20 cellular contexts compared by ENCODE assay signal in genomic region chr9:116468369-116468768, GRCh38.
DNase-seq lines count a peak whose midpoint lies in the region; ATAC-seq, FAIRE-seq and TF ChIP-seq lines count a peak whose summit lies in the region.
"Had no signal": no experiment of that assay in that cellular context is flagged by ENCODE, and none has a peak within 500 bp of the region (broad histone marks: within the 10 kb centered on the region; RNA-seq: fewer than 3 reads in every experiment).

No MANE protein-coding gene starts in this region.

- peak overlapping the region; percentile 4 for H3K4me2 ChIP-seq in neural progenitor cell

- peaks cover 14% of the 10 kb centered on the region for H3K27me3 Mint-ChIP-seq in endodermal cell (ENCODE audit: insufficient read depth)
- H3K27me3 Mint-ChIP-seq in neural progenitor cell (ENCODE audit: insufficient read depth, low read depth) = peaks cover 4% of the 10 kb centered on the region
- H3K27me3 Mint-ChIP-seq: CD4-positive, CD25-positive, alpha-beta regulatory T cell; CD8-positive, alpha-beta memory T cell had no signal

- no peaks in the 10 kb centered on the region for H3K9me3 ChIP-seq in WERI-Rb-1 (ENCODE audit: severe bottlenecking)
- no peaks in the 10 kb centered on the region for H3K9me3 ChIP-seq in endodermal cell (ENCODE audit: control insufficient read depth, low read length)
- no peaks in the 10 kb centered on the region for H3K9me3 ChIP-seq in neural progenitor cell (ENCODE audit: low read depth)
- H3K9me3 ChIP-seq: BE2C, Caco-2 had no signal

- no peak overlapping the region for H3K4me3 ChIP-seq in WERI-Rb-1 (ENCODE audit: low read depth, low read length)
- no peak overlapping the region for H3K4me3 ChIP-seq in endodermal cell (ENCODE audit: low read length)
- H3K4me3 ChIP-seq in neural progenitor cell = no peak overlapping the region
- H3K4me3 ChIP-seq in coronary artery = no peak overlapping the region
- H3K4me3 ChIP-seq: GM23248 had no signal

- peaks cover 37% of the 10 kb centered on the region for H3K4me1 ChIP-seq in endodermal cell (ENCODE audit: control insufficient read depth, insufficient read depth, low read length)
- peaks cover 50% of the 10 kb centered on the region for H3K4me1 ChIP-seq in neural progenitor cell
- H3K4me1 ChIP-seq: BE2C had no signal

- H3K27me3 ChIP-seq in WERI-Rb-1 (ENCODE audit: insufficient read depth, low read depth, severe bottlenecking) (no peaks in the 10 kb centered on the region), endodermal cell (ENCODE audit: control insufficient read depth, insufficient read depth, low read length, poor library complexity, severe bottlenecking) (no peaks in the 10 kb centered on the region), neural progenitor cell (no peaks in the 10 kb centered on the region)
- H3K27me3 ChIP-seq: BE2C had no signal

- TF ChIP-seq CTCF in WERI-Rb-1 (IDR thresholded peaks at IDR 0.05; ENCODE audit: low read depth, low read length) = no peak
- TF ChIP-seq CTCF in endodermal cell (conservative IDR thresholded peaks at IDR 0.05) = no peak
- TF ChIP-seq CTCF in neural progenitor cell (IDR thresholded peaks at IDR 0.05) = no peak
- no peak for TF ChIP-seq CTCF in coronary artery (IDR thresholded peaks at IDR 0.05)

- H3K4me1 Mint-ChIP-seq in endodermal cell (peaks cover 71% of the 10 kb centered on the region), neural progenitor cell (peaks cover 74% of the 10 kb centered on the region)
- H3K4me1 Mint-ChIP-seq: CD4-positive, CD25-positive, alpha-beta regulatory T cell; CD8-positive, alpha-beta memory T cell had no signal

- TF ChIP-seq POLR2A in H54 (IDR thresholded peaks at IDR 0.05; ENCODE audit: low read depth, low read length) = no peak

- ATAC-seq in GM19463 (IDR thresholded peaks at IDR 0.05; ENCODE audit: unreplicated experiment) = no peak

- H3K36me3 ChIP-seq in WERI-Rb-1 (no peaks in the 10 kb centered on the region; the same call in none of the 2 replicates), endodermal cell (ENCODE audit: control insufficient read depth, insufficient read depth, low read length) (no peaks in the 10 kb centered on the region), neural progenitor cell (no peaks in the 10 kb centered on the region)
- H3K36me3 ChIP-seq: BE2C had no signal

- intact Hi-C loops in posterior cingulate gyrus (cut with DNase I) = no loop called here

- H3K27ac ChIP-seq in WERI-Rb-1 (no peak overlapping the region), endodermal cell (ENCODE audit: low read depth, low read length) (no peak overlapping the region), neural progenitor cell (no peak overlapping the region), coronary artery (no peak overlapping the region)
- H3K27ac ChIP-seq: GM23248, HL-60 had no signal

- H3K9ac ChIP-seq in endodermal cell (ENCODE audit: extremely low read depth, low read length, poor library complexity, severe bottlenecking) = no peak overlapping the region
- no peak overlapping the region for H3K9ac ChIP-seq in neural progenitor cell
- H3K9ac ChIP-seq: GM23248 had no signal

- WGBS in endodermal cell (ENCODE audit: insufficient coverage in 1 of 2, insufficient read length in 1 of 2), 2 experiments = 15 to 64% methylated on average over 1 of the region's 1 CpG

- H3K79me2 ChIP-seq in neural progenitor cell (ENCODE audit: low read depth) = no peaks in the 10 kb centered on the region

- H3K9me3 Mint-ChIP-seq in endodermal cell = no peaks in the 10 kb centered on the region
- no peaks in the 10 kb centered on the region for H3K9me3 Mint-ChIP-seq in neural progenitor cell
- H3K9me3 Mint-ChIP-seq: CD4-positive, CD25-positive, alpha-beta regulatory T cell; CD8-positive, alpha-beta memory T cell had no signal

- H3F3A ChIP-seq in neural progenitor cell (ENCODE audit: low read depth) = peaks cover 21% of the 10 kb centered on the region

- H4K20me1 ChIP-seq in neural progenitor cell (ENCODE audit: low read depth) = peaks cover 4% of the 10 kb centered on the region

- FAIRE-seq in H54 (lab: Jason Lieb, UNC) = peak; percentile 6
- FAIRE-seq: D721Med, G401.6, GM12891, GM19239 had no signal

- H3K36me3 Mint-ChIP-seq in endodermal cell (ENCODE audit: low read depth) = no peaks in the 10 kb centered on the region
- H3K36me3 Mint-ChIP-seq in neural progenitor cell = peaks cover 5% of the 10 kb centered on the region

- H3K4me3 Mint-ChIP-seq in endodermal cell = no peak overlapping the region
- no peak overlapping the region for H3K4me3 Mint-ChIP-seq in neural progenitor cell
- H3K4me3 Mint-ChIP-seq: CD4-positive, CD25-positive, alpha-beta regulatory T cell; CD8-positive, alpha-beta memory T cell had no signal

- H3K27ac Mint-ChIP-seq in endodermal cell (no peak overlapping the region), neural progenitor cell (no peak overlapping the region)
- H3K27ac Mint-ChIP-seq: CD4-positive, CD25-positive, alpha-beta regulatory T cell; CD8-positive, alpha-beta memory T cell had no signal

- H2AFZ ChIP-seq in neural progenitor cell (replicated peaks) = no peak overlapping the region
- H2AFZ ChIP-seq: GM23248 had no signal

- DNase-seq in H54 (ENCODE audit: insufficient read length, low spot score) (no peak), WERI-Rb-1 (peak; percentile 51), endodermal cell (peak; percentile 62), neural progenitor cell (ENCODE audit: low spot score) (no peak), posterior cingulate gyrus (no peak), coronary artery (ENCODE audit: low spot score) (no peak)
- DNase-seq: ACHN; BE2C; C1 segment of cervical spinal cord; Caco-2; CD8-positive, alpha-beta memory T cell; GM23248; H7 had no signal

Comparison
In these comparisons a context has a peak if more than half of its experiments do, and no peak if none do; other contexts are left out.
1. DNase-seq: peak in WERI-Rb-1 (single experiment) and endodermal cell (single experiment); none in H54 (single experiment), neural progenitor cell (single experiment), posterior cingulate gyrus (0 of 10) and coronary artery (single experiment).